Comparison of ENCODE assay signal across 29 cellular contexts in genomic region chr6:40955181-40955550, GRCh38.
"Had no signal": no experiment of that assay in that cellular context is flagged by ENCODE, and none has a peak within 500 bp of the region (broad histone marks: within the 10 kb centered on the region; RNA-seq: fewer than 3 reads in every experiment).

No MANE protein-coding gene starts in this region.

- H3K4me1 Mint-ChIP-seq: activated B cell treated with CpG ODN at 0.5 μM for 24 hours; activated CD4-positive, alpha-beta T cell treated with anti-CD3 and anti-CD28 coated beads, Interleukin-2, amount 10 ng/mL, durations not matched to agents 24 days and 14 days; activated CD8-positive, alpha-beta memory T cell treated with anti-CD3 and anti-CD28 coated beads, Interleukin-2, amount 10 ng/mL, durations not matched to agents 7 days and 5 days; T-cell had no signal

- H3K4me3 ChIP-seq: K562, SK-N-MC had no signal

- H3K36me3 Mint-ChIP-seq: activated CD8-positive, alpha-beta memory T cell treated with anti-CD3 and anti-CD28 coated beads, Interleukin-2, amount 10 ng/mL, durations not matched to agents 7 days and 5 days; activated naive CD8-positive, alpha-beta T cell; brain; T-cell had no signal

- DNase-seq: activated B cell treated with CpG ODN at 0.5 μM for 24 hours; activated CD4-positive, alpha-beta T cell treated with anti-CD3 and anti-CD28 coated beads for 1 hour; activated CD4-positive, alpha-beta T cell treated with anti-CD3 and anti-CD28 coated beads, Interleukin-2, amount 10 ng/mL, durations not matched to agents 24 days and 14 days; activated CD4-positive, alpha-beta T cell treated with anti-CD3 and anti-CD28 coated beads, Interleukin-2, amount 50 U/mL, for 48 hours; activated CD8-positive, alpha-beta memory T cell treated with anti-CD3 and anti-CD28 coated beads, Interleukin-2, amount 10 ng/mL, durations not matched to agents 7 days and 5 days; activated gamma-delta T cell; activated naive CD4-positive, alpha-beta T cell treated with anti-CD3 and anti-CD28 coated beads for 36 hours; activated T-cell treated with anti-CD3 and anti-CD28 coated beads, Interleukin-2, amount 50 U/mL, for 4 hours; amygdala; Karpas-422; MM.1S; NCI-H1105; NCI-H1436; NCI-H1694 treated with DMSO at 0.1 percent for 48 hours; NCI-H2029 treated with DMSO at 0.1 percent for 48 hours; NCI-H345; NCI-H510A; NCI-H69; PC-3; SIG-M5; T-cell; T-helper 2 cell; T1000 had no signal

- H3K27ac ChIP-seq: SK-N-MC had no signal

- FAIRE-seq: astrocyte, K562, TTC549 had no signal

- H3K27ac Mint-ChIP-seq: activated B cell treated with CpG ODN at 0.5 μM for 24 hours; activated CD4-positive, alpha-beta T cell treated with anti-CD3 and anti-CD28 coated beads, Interleukin-2, amount 10 ng/mL, durations not matched to agents 24 days and 14 days; activated CD8-positive, alpha-beta memory T cell treated with anti-CD3 and anti-CD28 coated beads, Interleukin-2, amount 10 ng/mL, durations not matched to agents 7 days and 5 days; activated naive CD4-positive, alpha-beta T cell treated with anti-CD3 and anti-CD28 coated beads for 36 hours; activated naive CD8-positive, alpha-beta T cell; brain; T-cell had no signal

- H3K4me3 Mint-ChIP-seq: activated B cell treated with CpG ODN at 0.5 μM for 24 hours; activated CD4-positive, alpha-beta T cell treated with anti-CD3 and anti-CD28 coated beads, Interleukin-2, amount 10 ng/mL, durations not matched to agents 24 days and 14 days; activated CD8-positive, alpha-beta memory T cell treated with anti-CD3 and anti-CD28 coated beads, Interleukin-2, amount 10 ng/mL, durations not matched to agents 7 days and 5 days; activated naive CD4-positive, alpha-beta T cell treated with anti-CD3 and anti-CD28 coated beads for 36 hours; activated naive CD8-positive, alpha-beta T cell; activated T-cell treated with anti-CD3 and anti-CD28 coated beads, Interleukin-2, amount 50 U/mL, for 4 hours; brain; T-cell had no signal

- H3K9me3 Mint-ChIP-seq: activated B cell treated with CpG ODN at 0.5 μM for 24 hours; activated CD4-positive, alpha-beta T cell treated with anti-CD3 and anti-CD28 coated beads, Interleukin-2, amount 10 ng/mL, durations not matched to agents 24 days and 14 days; activated naive CD4-positive, alpha-beta T cell treated with anti-CD3 and anti-CD28 coated beads for 36 hours; activated T-cell treated with anti-CD3 and anti-CD28 coated beads, Interleukin-2, amount 50 U/mL, for 4 hours; brain; T-cell had no signal
